Comparison of ENCODE assay signal across 10 cellular contexts in the genomic region with DNA sequence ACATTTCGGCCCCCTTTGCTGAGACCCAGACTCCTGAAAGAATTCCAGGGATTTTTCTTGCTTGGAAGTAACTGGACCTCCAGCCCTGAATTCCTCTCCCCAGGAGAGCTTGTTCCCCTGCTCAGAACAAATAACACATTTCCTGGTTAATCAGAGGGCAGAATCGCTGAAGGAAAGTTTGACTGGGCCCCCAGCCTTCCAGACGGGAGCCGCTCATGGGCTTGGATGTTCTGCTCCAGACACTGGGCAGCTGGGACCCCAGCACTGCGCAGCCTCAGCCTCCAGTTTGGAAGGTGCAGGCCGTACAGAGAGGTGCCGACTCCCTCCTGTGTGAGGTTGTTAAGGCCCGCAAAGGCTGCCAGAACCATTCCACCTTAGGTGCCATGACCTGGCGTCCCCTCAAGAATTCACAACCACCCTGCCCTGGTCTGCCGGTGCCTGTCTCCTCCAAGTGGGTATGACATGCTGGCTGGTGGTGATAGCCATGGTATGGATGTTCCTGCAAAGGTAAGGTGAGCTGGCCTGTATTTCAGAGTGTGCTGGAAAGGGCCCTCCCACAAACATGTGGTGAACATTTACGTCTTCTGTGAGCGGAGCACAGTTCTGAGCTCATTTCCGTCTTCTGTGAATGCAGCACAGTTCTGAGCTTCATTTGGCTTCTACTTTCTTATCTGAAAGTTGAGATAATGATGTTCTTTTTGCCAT. TPM values are rescaled to one million over a fixed set of nuclear protein-coding genes. Genes with fewer than 3 reads are reported as not detected.
A peak's percentile ranks its signal among the peaks of the same experiment; 100 is the strongest.
DNase-seq lines count a peak whose midpoint lies in the region; ATAC-seq and TF ChIP-seq lines count a peak whose summit lies in the region.
"Had no signal": no experiment of that assay in that cellular context is flagged by ENCODE, and none has a peak within 500 bp of the region (broad histone marks: within the 10 kb centered on the region; RNA-seq: fewer than 3 reads in every experiment).

No MANE protein-coding gene starts in this region.

- no peak overlapping the region for H3K4me3 ChIP-seq in stomach

- H3K36me3 ChIP-seq in stomach = no peaks in the 10 kb centered on the region

- H3K4me1 ChIP-seq in foreskin keratinocyte = peaks cover 45% of the 10 kb centered on the region
- H3K4me1 ChIP-seq in stomach = peaks cover 24 to 66% (median 26%) of the 10 kb centered on the region in 4 donors

- H3K9me3 Mint-ChIP-seq in activated naive CD8-positive, alpha-beta T cell (ENCODE audit: low read depth) = no peaks in the 10 kb centered on the region
- H3K9me3 Mint-ChIP-seq in activated naive CD8-positive, alpha-beta T cell treated with anti-CD3 and anti-CD28 coated beads, Interleukin-2, amount 50 U/mL, for 24 hours = no peaks in the 10 kb centered on the region
- no peaks in the 10 kb centered on the region for H3K9me3 Mint-ChIP-seq in WTC11
- H3K9me3 Mint-ChIP-seq: neural crest cell had no signal

- TF ChIP-seq EP300 in stomach (IDR thresholded peaks at IDR 0.05) = no peak

- H3K4me3 Mint-ChIP-seq in activated naive CD8-positive, alpha-beta T cell = no peak overlapping the region
- H3K4me3 Mint-ChIP-seq in activated naive CD8-positive, alpha-beta T cell treated with anti-CD3 and anti-CD28 coated beads, Interleukin-2, amount 50 U/mL, for 24 hours = no peak overlapping the region
- no peak overlapping the region for H3K4me3 Mint-ChIP-seq in WTC11
- H3K4me3 Mint-ChIP-seq: neural crest cell had no signal

- peak overlapping the region; percentile 56 for H3K27ac ChIP-seq in foreskin keratinocyte
- H3K27ac ChIP-seq in stomach = peak overlapping the region in 3 of 5 donors; percentile 20 to 81 (median 43)

- CTCF ChIA-PET in WTC11 (lab: Charles Lee) = interaction anchor here (1.2 to 3.7 kb wide), 4 partner anchors 8 to 123 kb away, joined by 4 to 29 read pairs (median 4); no protein-coding TSS in a partner anchor

- TF ChIP-seq CTCF in WTC11 (IDR thresholded peaks at IDR 0.05) (no peak), foreskin keratinocyte (conservative IDR thresholded peaks at IDR 0.05) (no peak), stomach (IDR thresholded peaks at IDR 0.05) (no peak)

- H3K36me3 Mint-ChIP-seq in activated naive CD8-positive, alpha-beta T cell = peaks cover 5% of the 10 kb centered on the region
- no peaks in the 10 kb centered on the region for H3K36me3 Mint-ChIP-seq in activated naive CD8-positive, alpha-beta T cell treated with anti-CD3 and anti-CD28 coated beads, Interleukin-2, amount 50 U/mL, for 24 hours (ENCODE audit: low read depth)
- H3K36me3 Mint-ChIP-seq in WTC11 = no peaks in the 10 kb centered on the region

- TF ChIP-seq POLR2A in stomach (IDR thresholded peaks at IDR 0.05) = no peak

- H3K9me3 ChIP-seq in stomach = no peaks in the 10 kb centered on the region

- H3K27me3 ChIP-seq in foreskin keratinocyte (no peaks in the 10 kb centered on the region), stomach (peaks cover 0 to 19% (median 2%) of the 10 kb centered on the region in 3 donors)

- WGBS in stomach, 5 donors = 83 to 87% (median 84%) methylated on average over 5 to 13 of the region's 13 CpGs

- no peak for ATAC-seq in activated naive CD8-positive, alpha-beta T cell treated with anti-CD3 and anti-CD28 coated beads, Interleukin-2, amount 50 U/mL, for 24 hours
- ATAC-seq in WTC11 (peak; percentile 3; the same call in 1 of the 2 replicates), foreskin keratinocyte (no peak), HG03108 (IDR thresholded peaks at IDR 0.05; ENCODE audit: unreplicated experiment) (no peak)

- H3K27me3 Mint-ChIP-seq in activated naive CD8-positive, alpha-beta T cell = no peaks in the 10 kb centered on the region
- peaks cover 31% of the 10 kb centered on the region for H3K27me3 Mint-ChIP-seq in activated naive CD8-positive, alpha-beta T cell treated with anti-CD3 and anti-CD28 coated beads, Interleukin-2, amount 50 U/mL, for 24 hours
- H3K27me3 Mint-ChIP-seq in WTC11 (ENCODE audit: low read depth) = peaks cover 35% of the 10 kb centered on the region

- no peak for DNase-seq in activated naive CD8-positive, alpha-beta T cell treated with anti-CD3 and anti-CD28 coated beads, Interleukin-2, amount 50 U/mL, for 24 hours
- DNase-seq in WTC11 (ENCODE audit: low spot score) (no peak), foreskin keratinocyte (no peak), stomach (no peak), HuH-7 (ENCODE audit: low spot score) (no peak), NCI-H82 treated with DMSO at 0.1 percent for 48 hours (lab: John Stamatoyannopoulos, UW; ENCODE audit: unreplicated experiment) (no peak)
- DNase-seq: NCI-H446 treated with DMSO at 0.1 percent for 48 hours had no signal

- POLR2A ChIA-PET in WTC11 (lab: Charles Lee) = no interaction called here

- H3K4me1 Mint-ChIP-seq in activated naive CD8-positive, alpha-beta T cell (ENCODE audit: low read depth) = peaks cover 71% of the 10 kb centered on the region
- H3K4me1 Mint-ChIP-seq in activated naive CD8-positive, alpha-beta T cell treated with anti-CD3 and anti-CD28 coated beads, Interleukin-2, amount 50 U/mL, for 24 hours = peaks cover 80% of the 10 kb centered on the region
- peaks cover 35% of the 10 kb centered on the region for H3K4me1 Mint-ChIP-seq in WTC11

- intact Hi-C loops in stomach (cut with DNase I; ENCODE audit: low total_unique reads) = no loop called here

- H3K27ac Mint-ChIP-seq in activated naive CD8-positive, alpha-beta T cell = peak overlapping the region; percentile 89
- no peak overlapping the region for H3K27ac Mint-ChIP-seq in activated naive CD8-positive, alpha-beta T cell treated with anti-CD3 and anti-CD28 coated beads, Interleukin-2, amount 50 U/mL, for 24 hours
- H3K27ac Mint-ChIP-seq in WTC11 = no peak overlapping the region

TF ChIP-seq in WTC11, 78 proteins besides CTCF, POLR2A, EP300 and RAD21 (continues in another document):
- no peak for TF ChIP-seq EMX1 (CRISPR knock-in tag; IDR thresholded peaks at IDR 0.05)
- TF ChIP-seq, protein P1, sequence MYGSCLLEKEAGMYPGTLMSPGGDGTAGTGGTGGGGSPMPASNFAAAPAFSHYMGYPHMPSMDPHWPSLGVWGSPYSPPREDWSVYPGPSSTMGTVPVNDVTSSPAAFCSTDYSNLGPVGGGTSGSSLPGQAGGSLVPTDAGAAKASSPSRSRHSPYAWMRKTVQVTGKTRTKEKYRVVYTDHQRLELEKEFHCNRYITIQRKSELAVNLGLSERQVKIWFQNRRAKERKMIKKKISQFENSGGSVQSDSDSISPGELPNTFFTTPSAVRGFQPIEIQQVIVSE (CRISPR knock-in tag; IDR thresholded peaks at IDR 0.05; ENCODE audit: borderline replicate concordance) = no peak
- TF ChIP-seq CBFB (CRISPR knock-in tag; IDR thresholded peaks at IDR 0.05; ENCODE audit: low read depth) = no peak
- no peak for TF ChIP-seq KAT7 (CRISPR knock-in tag; IDR thresholded peaks at IDR 0.05; ENCODE audit: borderline replicate concordance)
- no peak for TF ChIP-seq ZBTB21 (CRISPR knock-in tag; IDR thresholded peaks at IDR 0.05; ENCODE audit: borderline replicate concordance)
- TF ChIP-seq, protein P2, sequence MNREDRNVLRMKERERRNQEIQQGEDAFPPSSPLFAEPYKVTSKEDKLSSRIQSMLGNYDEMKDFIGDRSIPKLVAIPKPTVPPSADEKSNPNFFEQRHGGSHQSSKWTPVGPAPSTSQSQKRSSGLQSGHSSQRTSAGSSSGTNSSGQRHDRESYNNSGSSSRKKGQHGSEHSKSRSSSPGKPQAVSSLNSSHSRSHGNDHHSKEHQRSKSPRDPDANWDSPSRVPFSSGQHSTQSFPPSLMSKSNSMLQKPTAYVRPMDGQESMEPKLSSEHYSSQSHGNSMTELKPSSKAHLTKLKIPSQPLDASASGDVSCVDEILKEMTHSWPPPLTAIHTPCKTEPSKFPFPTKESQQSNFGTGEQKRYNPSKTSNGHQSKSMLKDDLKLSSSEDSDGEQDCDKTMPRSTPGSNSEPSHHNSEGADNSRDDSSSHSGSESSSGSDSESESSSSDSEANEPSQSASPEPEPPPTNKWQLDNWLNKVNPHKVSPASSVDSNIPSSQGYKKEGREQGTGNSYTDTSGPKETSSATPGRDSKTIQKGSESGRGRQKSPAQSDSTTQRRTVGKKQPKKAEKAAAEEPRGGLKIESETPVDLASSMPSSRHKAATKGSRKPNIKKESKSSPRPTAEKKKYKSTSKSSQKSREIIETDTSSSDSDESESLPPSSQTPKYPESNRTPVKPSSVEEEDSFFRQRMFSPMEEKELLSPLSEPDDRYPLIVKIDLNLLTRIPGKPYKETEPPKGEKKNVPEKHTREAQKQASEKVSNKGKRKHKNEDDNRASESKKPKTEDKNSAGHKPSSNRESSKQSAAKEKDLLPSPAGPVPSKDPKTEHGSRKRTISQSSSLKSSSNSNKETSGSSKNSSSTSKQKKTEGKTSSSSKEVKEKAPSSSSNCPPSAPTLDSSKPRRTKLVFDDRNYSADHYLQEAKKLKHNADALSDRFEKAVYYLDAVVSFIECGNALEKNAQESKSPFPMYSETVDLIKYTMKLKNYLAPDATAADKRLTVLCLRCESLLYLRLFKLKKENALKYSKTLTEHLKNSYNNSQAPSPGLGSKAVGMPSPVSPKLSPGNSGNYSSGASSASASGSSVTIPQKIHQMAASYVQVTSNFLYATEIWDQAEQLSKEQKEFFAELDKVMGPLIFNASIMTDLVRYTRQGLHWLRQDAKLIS (CRISPR knock-in tag; IDR thresholded peaks at IDR 0.05; ENCODE audit: borderline replicate concordance) = no peak
- TF ChIP-seq, protein P3, sequence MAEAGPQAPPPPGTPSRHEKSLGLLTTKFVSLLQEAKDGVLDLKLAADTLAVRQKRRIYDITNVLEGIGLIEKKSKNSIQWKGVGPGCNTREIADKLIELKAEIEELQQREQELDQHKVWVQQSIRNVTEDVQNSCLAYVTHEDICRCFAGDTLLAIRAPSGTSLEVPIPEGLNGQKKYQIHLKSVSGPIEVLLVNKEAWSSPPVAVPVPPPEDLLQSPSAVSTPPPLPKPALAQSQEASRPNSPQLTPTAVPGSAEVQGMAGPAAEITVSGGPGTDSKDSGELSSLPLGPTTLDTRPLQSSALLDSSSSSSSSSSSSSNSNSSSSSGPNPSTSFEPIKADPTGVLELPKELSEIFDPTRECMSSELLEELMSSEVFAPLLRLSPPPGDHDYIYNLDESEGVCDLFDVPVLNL (CRISPR knock-in tag; IDR thresholded peaks at IDR 0.05; ENCODE audit: borderline replicate concordance, low read depth) = no peak
- TF ChIP-seq ZNF263 (CRISPR knock-in tag; IDR thresholded peaks at IDR 0.05; ENCODE audit: low read depth) = no peak
- no peak for TF ChIP-seq GRHL2 (CRISPR knock-in tag; IDR thresholded peaks at IDR 0.05; ENCODE audit: insufficient replicate concordance, severe bottlenecking)
- no peak for TF ChIP-seq ZNF423 (CRISPR knock-in tag; IDR thresholded peaks at IDR 0.05)

RNA-seq across cellular contexts. Expression of a gene that starts 5.1 kb away (rescaled TPM):
- total RNA-seq in WTC11 (2021) (1.2 TPM in 3 replicates), foreskin keratinocyte (78.2 and 131 TPM in 2 replicates), stomach (10 to 100 TPM in 3 of 5 donors, 1 to 10 TPM in 2; 5.8 to 36.2 (median 10.5) TPM)
- polyA plus RNA-seq in foreskin keratinocyte (26.5 and 35.0 TPM in 2 replicates), stomach (1 to 10 TPM; 2.9 to 5.9 (median 3.4) TPM)
